ENCODE assay signal across 1 cellular context in the genomic region with DNA sequence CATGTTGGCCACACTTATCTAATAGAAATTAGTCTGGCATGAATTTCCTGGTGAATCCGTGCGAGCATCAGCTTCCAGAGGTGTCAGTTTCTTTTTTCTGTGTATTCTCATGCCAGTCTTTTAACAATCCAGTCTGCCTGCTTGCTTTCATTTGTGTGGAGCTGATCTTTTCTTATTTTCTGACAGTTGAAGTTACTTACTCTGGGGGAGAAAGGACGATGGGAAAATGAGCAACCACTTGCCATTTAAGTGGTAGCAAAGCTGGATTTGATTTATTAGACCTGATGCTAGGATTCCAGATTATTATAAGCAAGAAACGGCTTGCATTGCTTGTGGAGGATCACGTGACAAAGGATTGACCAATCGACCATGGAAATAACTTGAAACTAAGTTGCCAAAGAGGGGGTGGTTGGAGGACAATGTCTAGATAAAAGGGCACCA.
TF ChIP-seq lines count a peak whose summit lies in the region.

No MANE protein-coding gene starts in this region.

TF ChIP-seq in K562, 482 proteins besides CTCF, POLR2A, EP300 and RAD21:
- TF ChIP-seq, protein P1, sequence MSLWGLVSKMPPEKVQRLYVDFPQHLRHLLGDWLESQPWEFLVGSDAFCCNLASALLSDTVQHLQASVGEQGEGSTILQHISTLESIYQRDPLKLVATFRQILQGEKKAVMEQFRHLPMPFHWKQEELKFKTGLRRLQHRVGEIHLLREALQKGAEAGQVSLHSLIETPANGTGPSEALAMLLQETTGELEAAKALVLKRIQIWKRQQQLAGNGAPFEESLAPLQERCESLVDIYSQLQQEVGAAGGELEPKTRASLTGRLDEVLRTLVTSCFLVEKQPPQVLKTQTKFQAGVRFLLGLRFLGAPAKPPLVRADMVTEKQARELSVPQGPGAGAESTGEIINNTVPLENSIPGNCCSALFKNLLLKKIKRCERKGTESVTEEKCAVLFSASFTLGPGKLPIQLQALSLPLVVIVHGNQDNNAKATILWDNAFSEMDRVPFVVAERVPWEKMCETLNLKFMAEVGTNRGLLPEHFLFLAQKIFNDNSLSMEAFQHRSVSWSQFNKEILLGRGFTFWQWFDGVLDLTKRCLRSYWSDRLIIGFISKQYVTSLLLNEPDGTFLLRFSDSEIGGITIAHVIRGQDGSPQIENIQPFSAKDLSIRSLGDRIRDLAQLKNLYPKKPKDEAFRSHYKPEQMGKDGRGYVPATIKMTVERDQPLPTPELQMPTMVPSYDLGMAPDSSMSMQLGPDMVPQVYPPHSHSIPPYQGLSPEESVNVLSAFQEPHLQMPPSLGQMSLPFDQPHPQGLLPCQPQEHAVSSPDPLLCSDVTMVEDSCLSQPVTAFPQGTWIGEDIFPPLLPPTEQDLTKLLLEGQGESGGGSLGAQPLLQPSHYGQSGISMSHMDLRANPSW (CRISPR knock-in tag; IDR thresholded peaks at IDR 0.05), result no peak
- TF ChIP-seq ZNF830 (CRISPR knock-in tag; IDR thresholded peaks at IDR 0.05) (no peak), ZNF212 (CRISPR knock-in tag; IDR thresholded peaks at IDR 0.05) (no peak), GTF2A2 (tag; IDR thresholded peaks at IDR 0.05) (no peak), HNRNPUL1 (IDR thresholded peaks at IDR 0.05; ENCODE audit: low read length) (no peak), ZNF778 (CRISPR knock-in tag; IDR thresholded peaks at IDR 0.05) (no peak), ZNF143 (CRISPR knock-in tag; IDR thresholded peaks at IDR 0.05) (no peak), FUS (optimal IDR thresholded peaks at IDR 0.05; ENCODE audit: low read depth, low read length) (no peak), RAD51 (IDR thresholded peaks at IDR 0.05; ENCODE audit: borderline replicate concordance, low read depth) (0 out of 2 replicates have a peak, but pooled peaks have one; percentile 11), C11orf30 (IDR thresholded peaks at IDR 0.05; ENCODE audit: low read depth) (no peak), NR2C2 (CRISPR knock-in tag; IDR thresholded peaks at IDR 0.05) (no peak), NR2C2 (tag; IDR thresholded peaks at IDR 0.05) (no peak), SMARCA5 (IDR thresholded peaks at IDR 0.05) (no peak), SUPT5H (IDR thresholded peaks at IDR 0.05) (no peak), KAT2B (IDR thresholded peaks at IDR 0.05; ENCODE audit: low read depth, low read length) (no peak)
- TF ChIP-seq, protein P2, sequence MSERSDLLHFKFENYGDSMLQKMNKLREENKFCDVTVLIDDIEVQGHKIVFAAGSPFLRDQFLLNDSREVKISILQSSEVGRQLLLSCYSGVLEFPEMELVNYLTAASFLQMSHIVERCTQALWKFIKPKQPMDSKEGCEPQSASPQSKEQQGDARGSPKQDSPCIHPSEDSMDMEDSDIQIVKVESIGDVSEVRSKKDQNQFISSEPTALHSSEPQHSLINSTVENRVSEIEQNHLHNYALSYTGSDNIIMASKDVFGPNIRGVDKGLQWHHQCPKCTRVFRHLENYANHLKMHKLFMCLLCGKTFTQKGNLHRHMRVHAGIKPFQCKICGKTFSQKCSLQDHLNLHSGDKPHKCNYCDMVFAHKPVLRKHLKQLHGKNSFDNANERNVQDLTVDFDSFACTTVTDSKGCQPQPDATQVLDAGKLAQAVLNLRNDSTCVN (CRISPR knock-in tag; IDR thresholded peaks at IDR 0.05), result no peak
- TF ChIP-seq, protein P3, sequence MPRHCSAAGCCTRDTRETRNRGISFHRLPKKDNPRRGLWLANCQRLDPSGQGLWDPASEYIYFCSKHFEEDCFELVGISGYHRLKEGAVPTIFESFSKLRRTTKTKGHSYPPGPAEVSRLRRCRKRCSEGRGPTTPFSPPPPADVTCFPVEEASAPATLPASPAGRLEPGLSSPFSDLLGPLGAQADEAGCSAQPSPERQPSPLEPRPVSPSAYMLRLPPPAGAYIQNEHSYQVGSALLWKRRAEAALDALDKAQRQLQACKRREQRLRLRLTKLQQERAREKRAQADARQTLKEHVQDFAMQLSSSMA (CRISPR knock-in tag; IDR thresholded peaks at IDR 0.05), result no peak
- TF ChIP-seq, protein P4, sequence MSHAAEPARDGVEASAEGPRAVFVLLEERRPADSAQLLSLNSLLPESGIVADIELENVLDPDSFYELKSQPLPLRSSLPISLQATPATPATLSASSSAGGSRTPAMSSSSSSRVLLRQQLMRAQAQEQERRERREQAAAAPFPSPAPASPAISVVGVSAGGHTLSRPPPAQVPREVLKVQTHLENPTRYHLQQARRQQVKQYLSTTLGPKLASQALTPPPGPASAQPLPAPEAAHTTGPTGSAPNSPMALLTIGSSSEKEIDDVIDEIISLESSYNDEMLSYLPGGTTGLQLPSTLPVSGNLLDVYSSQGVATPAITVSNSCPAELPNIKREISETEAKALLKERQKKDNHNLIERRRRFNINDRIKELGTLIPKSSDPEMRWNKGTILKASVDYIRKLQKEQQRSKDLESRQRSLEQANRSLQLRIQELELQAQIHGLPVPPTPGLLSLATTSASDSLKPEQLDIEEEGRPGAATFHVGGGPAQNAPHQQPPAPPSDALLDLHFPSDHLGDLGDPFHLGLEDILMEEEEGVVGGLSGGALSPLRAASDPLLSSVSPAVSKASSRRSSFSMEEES (CRISPR knock-in tag; IDR thresholded peaks at IDR 0.05), result peak; percentile 92
- TF ChIP-seq, protein P5, sequence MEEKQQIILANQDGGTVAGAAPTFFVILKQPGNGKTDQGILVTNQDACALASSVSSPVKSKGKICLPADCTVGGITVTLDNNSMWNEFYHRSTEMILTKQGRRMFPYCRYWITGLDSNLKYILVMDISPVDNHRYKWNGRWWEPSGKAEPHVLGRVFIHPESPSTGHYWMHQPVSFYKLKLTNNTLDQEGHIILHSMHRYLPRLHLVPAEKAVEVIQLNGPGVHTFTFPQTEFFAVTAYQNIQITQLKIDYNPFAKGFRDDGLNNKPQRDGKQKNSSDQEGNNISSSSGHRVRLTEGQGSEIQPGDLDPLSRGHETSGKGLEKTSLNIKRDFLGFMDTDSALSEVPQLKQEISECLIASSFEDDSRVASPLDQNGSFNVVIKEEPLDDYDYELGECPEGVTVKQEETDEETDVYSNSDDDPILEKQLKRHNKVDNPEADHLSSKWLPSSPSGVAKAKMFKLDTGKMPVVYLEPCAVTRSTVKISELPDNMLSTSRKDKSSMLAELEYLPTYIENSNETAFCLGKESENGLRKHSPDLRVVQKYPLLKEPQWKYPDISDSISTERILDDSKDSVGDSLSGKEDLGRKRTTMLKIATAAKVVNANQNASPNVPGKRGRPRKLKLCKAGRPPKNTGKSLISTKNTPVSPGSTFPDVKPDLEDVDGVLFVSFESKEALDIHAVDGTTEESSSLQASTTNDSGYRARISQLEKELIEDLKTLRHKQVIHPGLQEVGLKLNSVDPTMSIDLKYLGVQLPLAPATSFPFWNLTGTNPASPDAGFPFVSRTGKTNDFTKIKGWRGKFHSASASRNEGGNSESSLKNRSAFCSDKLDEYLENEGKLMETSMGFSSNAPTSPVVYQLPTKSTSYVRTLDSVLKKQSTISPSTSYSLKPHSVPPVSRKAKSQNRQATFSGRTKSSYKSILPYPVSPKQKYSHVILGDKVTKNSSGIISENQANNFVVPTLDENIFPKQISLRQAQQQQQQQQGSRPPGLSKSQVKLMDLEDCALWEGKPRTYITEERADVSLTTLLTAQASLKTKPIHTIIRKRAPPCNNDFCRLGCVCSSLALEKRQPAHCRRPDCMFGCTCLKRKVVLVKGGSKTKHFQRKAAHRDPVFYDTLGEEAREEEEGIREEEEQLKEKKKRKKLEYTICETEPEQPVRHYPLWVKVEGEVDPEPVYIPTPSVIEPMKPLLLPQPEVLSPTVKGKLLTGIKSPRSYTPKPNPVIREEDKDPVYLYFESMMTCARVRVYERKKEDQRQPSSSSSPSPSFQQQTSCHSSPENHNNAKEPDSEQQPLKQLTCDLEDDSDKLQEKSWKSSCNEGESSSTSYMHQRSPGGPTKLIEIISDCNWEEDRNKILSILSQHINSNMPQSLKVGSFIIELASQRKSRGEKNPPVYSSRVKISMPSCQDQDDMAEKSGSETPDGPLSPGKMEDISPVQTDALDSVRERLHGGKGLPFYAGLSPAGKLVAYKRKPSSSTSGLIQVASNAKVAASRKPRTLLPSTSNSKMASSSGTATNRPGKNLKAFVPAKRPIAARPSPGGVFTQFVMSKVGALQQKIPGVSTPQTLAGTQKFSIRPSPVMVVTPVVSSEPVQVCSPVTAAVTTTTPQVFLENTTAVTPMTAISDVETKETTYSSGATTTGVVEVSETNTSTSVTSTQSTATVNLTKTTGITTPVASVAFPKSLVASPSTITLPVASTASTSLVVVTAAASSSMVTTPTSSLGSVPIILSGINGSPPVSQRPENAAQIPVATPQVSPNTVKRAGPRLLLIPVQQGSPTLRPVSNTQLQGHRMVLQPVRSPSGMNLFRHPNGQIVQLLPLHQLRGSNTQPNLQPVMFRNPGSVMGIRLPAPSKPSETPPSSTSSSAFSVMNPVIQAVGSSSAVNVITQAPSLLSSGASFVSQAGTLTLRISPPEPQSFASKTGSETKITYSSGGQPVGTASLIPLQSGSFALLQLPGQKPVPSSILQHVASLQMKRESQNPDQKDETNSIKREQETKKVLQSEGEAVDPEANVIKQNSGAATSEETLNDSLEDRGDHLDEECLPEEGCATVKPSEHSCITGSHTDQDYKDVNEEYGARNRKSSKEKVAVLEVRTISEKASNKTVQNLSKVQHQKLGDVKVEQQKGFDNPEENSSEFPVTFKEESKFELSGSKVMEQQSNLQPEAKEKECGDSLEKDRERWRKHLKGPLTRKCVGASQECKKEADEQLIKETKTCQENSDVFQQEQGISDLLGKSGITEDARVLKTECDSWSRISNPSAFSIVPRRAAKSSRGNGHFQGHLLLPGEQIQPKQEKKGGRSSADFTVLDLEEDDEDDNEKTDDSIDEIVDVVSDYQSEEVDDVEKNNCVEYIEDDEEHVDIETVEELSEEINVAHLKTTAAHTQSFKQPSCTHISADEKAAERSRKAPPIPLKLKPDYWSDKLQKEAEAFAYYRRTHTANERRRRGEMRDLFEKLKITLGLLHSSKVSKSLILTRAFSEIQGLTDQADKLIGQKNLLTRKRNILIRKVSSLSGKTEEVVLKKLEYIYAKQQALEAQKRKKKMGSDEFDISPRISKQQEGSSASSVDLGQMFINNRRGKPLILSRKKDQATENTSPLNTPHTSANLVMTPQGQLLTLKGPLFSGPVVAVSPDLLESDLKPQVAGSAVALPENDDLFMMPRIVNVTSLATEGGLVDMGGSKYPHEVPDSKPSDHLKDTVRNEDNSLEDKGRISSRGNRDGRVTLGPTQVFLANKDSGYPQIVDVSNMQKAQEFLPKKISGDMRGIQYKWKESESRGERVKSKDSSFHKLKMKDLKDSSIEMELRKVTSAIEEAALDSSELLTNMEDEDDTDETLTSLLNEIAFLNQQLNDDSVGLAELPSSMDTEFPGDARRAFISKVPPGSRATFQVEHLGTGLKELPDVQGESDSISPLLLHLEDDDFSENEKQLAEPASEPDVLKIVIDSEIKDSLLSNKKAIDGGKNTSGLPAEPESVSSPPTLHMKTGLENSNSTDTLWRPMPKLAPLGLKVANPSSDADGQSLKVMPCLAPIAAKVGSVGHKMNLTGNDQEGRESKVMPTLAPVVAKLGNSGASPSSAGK (IDR thresholded peaks at IDR 0.05), result no peak
TF ChIP-seq in K562: peak in this region for 2.
